ENCODE assay signal across 19 cellular contexts in genomic region chr19:44236384-44236783, GRCh38. TPM values are rescaled to one million over a fixed set of nuclear protein-coding genes. Genes with fewer than 3 reads are reported as not detected.
A peak's percentile ranks its signal among the peaks of the same experiment; 100 is the strongest.
DNase-seq lines count a peak whose midpoint lies in the region; ATAC-seq lines count a peak whose summit lies in the region.
"Had no signal": no experiment of that assay in that cellular context is flagged by ENCODE, and none has a peak within 500 bp of the region (broad histone marks: within the 10 kb centered on the region; RNA-seq: fewer than 3 reads in every experiment).

No MANE protein-coding gene starts in this region.

- no peak overlapping the region for H3K27ac Mint-ChIP-seq in T-helper 17 cell
- H3K27ac Mint-ChIP-seq: HFFc6 had no signal

- H3K27me3 ChIP-seq in duodenal mucosa (ENCODE audit: control insufficient read depth in 1 of 2, insufficient read depth in 2 of 2, low read length in 2 of 2) (no peaks in the 10 kb centered on the region), muscle layer of colon (ENCODE audit: control insufficient read depth in 1 of 2, insufficient read depth in 2 of 2, low read length in 2 of 2) (no peaks in the 10 kb centered on the region)
- H3K27me3 ChIP-seq: BE2C had no signal

- H3K27ac ChIP-seq in duodenal mucosa (ENCODE audit: low read depth, low read length) (no peak overlapping the region), muscle layer of colon (ENCODE audit: low read depth, low read length) (no peak overlapping the region)
- H3K27ac ChIP-seq: A549, C4-2B, HL-60 had no signal

- H3K9me3 ChIP-seq in T-helper 17 cell (ENCODE audit: control insufficient read depth, low read length, poor library complexity, severe bottlenecking) (peaks cover 40% of the 10 kb centered on the region), duodenal mucosa (ENCODE audit: control insufficient read depth in 1 of 2, low read length in 2 of 2) (peaks cover 50 to 67% of the 10 kb centered on the region in 2 donors), muscle layer of colon (ENCODE audit: low read length) (peaks cover 57% of the 10 kb centered on the region)
- H3K9me3 ChIP-seq: BE2C, HAP-1 had no signal

- DNase-seq in T-helper 17 cell = no peak
- DNase-seq in T-helper 9 cell = no peak
- no peak for DNase-seq in iPS-NIHi11 (ENCODE audit: low spot score)
- no peak for DNase-seq in HuH-7.5 (ENCODE audit: low spot score)
- DNase-seq: BE2C; CD4-positive, alpha-beta memory T cell; COR-L47; DMS153; DND-41; GDM1; HFFc6; IMR-90 had no signal

- H3K4me3 Mint-ChIP-seq in T-helper 17 cell = peak overlapping the region; percentile 13
- H3K4me3 Mint-ChIP-seq: CD4-positive, alpha-beta memory T cell; HFFc6 had no signal

- H3K36me3 ChIP-seq in duodenal mucosa (ENCODE audit: control insufficient read depth in 1 of 2, insufficient read depth in 2 of 2, low read length in 2 of 2) (peaks cover 59 to 60% of the 10 kb centered on the region in 2 donors), muscle layer of colon (ENCODE audit: insufficient read depth, low read length) (peaks cover 54% of the 10 kb centered on the region)

- no peak for ATAC-seq in T-helper 17 cell
- ATAC-seq in activated CD4-positive, CD25-positive, alpha-beta regulatory T cell treated with anti-CD3 and anti-CD28 coated beads, Interleukin-2, amount 50 U/mL, for 24 hours = no peak

- H3K9ac ChIP-seq in duodenal mucosa (ENCODE audit: low read depth in 1 of 2, low read length in 2 of 2) (no peak overlapping the region), muscle layer of colon (ENCODE audit: low read length) (no peak overlapping the region)

- peak overlapping the region; percentile 7 to 18 for H3K4me3 ChIP-seq in duodenal mucosa (ENCODE audit: low read depth in 1 of 2, low read length in 2 of 2)
- peak overlapping the region; percentile 2 to 26 for H3K4me3 ChIP-seq in muscle layer of colon (ENCODE audit: low read depth in 1 of 2, low read length in 2 of 2)
- H3K4me3 ChIP-seq: A549, HAP-1 had no signal

- H3K27me3 Mint-ChIP-seq in T-helper 17 cell = no peaks in the 10 kb centered on the region
- H3K27me3 Mint-ChIP-seq: CD4-positive, alpha-beta memory T cell had no signal

- no peaks in the 10 kb centered on the region for H3K4me1 Mint-ChIP-seq in T-helper 17 cell
- H3K4me1 Mint-ChIP-seq: CD4-positive, alpha-beta memory T cell had no signal

- peaks cover 4% of the 10 kb centered on the region for H3K36me3 Mint-ChIP-seq in T-helper 17 cell (ENCODE audit: low read depth)

- H3K4me1 ChIP-seq in duodenal mucosa (ENCODE audit: control insufficient read depth in 1 of 2, insufficient read depth in 2 of 2, low read length in 2 of 2) (no peaks in the 10 kb centered on the region), muscle layer of colon (ENCODE audit: insufficient read depth, low read length) (no peaks in the 10 kb centered on the region)
- H3K4me1 ChIP-seq: A549, BE2C, HAP-1 had no signal

RNA-seq across cellular contexts. Expression of gene ZNF233, which starts 23.3 kb away (rescaled TPM):
- under 1 TPM; 0.10 to 0.45 TPM for total RNA-seq in T-helper 17 cell

RNA-seq across cellular contexts. Expression of gene ZNF227, which starts 24.1 kb away (rescaled TPM):
- total RNA-seq in T-helper 17 cell = 10 to 100 TPM; 11.8 to 22.5 TPM
